1 cellular context compared by ENCODE assay signal in the genomic region with DNA sequence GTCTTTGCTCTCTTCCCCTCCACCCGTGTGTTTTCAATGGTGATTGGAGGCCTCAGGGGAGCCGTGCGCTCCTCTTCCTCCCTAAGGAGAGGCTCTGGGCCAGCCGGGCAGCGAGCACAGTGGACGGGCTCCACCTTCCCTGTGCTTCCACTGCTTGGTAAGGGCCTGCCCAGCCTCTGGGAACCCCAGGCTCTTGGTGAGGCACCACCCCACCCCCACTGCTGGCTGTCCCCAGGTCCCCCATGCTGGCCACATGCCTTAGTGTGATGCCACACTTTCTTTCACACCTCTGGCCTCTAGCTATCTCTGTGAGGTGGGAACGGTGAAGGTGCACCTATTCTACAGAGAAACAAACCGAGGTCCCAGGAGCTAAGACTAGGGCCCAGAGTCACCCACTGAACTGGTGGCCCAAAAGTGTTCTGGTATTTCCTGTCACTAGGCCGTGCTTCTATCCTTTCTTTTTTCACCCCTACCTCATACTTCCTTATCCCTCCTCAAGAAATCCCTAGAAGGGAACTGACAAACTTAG.
TF ChIP-seq lines count a peak whose summit lies in the region.

No MANE protein-coding gene starts in this region.

TF ChIP-seq in K562, 482 proteins besides CTCF, POLR2A, EP300 and RAD21 (continues in another document):
- TF ChIP-seq PYGO2 (tag; IDR thresholded peaks at IDR 0.05) (peak; percentile 27; the same call in 1 of the 2 replicates), ZNF717 (CRISPR knock-in tag; IDR thresholded peaks at IDR 0.05) (0 out of 2 replicates have a peak, but pooled peaks have one; percentile 6), ZNF431 (CRISPR knock-in tag; IDR thresholded peaks at IDR 0.05) (no peak), MGA (IDR thresholded peaks at IDR 0.05) (peak; percentile 25), RBFOX2 (IDR thresholded peaks at IDR 0.05; ENCODE audit: low read depth, low read length) (peak; percentile 48; the same call in 1 of the 2 replicates), SMARCA5 (IDR thresholded peaks at IDR 0.05) (0 out of 2 replicates have a peak, but pooled peaks have one; percentile 71), ETV5 (CRISPR knock-in tag; IDR thresholded peaks at IDR 0.05; ENCODE audit: low read depth) (no peak), ZNF512 (tag; IDR thresholded peaks at IDR 0.05) (no peak), ZNF449 (CRISPR knock-in tag; IDR thresholded peaks at IDR 0.05) (0 out of 2 replicates have a peak, but pooled peaks have one; percentile 10), ZNF583 (CRISPR knock-in tag; IDR thresholded peaks at IDR 0.05) (peak; percentile 33; the same call in 1 of the 2 replicates), TSHZ1 (CRISPR knock-in tag; IDR thresholded peaks at IDR 0.05) (peak; percentile 75; the same call in 1 of the 2 replicates), SIN3A (IDR thresholded peaks at IDR 0.05; ENCODE audit: borderline replicate concordance in 2 of 2, control insufficient read depth in 1 of 2, low read depth in 2 of 2, low read length in 2 of 2) (no peak), GTF2A2 (tag; IDR thresholded peaks at IDR 0.05) (peak; percentile 70; the same call in 1 of the 2 replicates), ATF4 (CRISPR knock-in tag; IDR thresholded peaks at IDR 0.05) (no peak), USF1 (CRISPR knock-in tag; IDR thresholded peaks at IDR 0.05) (peak; percentile 7; the same call in 1 of the 2 replicates), NFRKB (IDR thresholded peaks at IDR 0.05; ENCODE audit: low read depth) (0 out of 2 replicates have a peak, but pooled peaks have one; percentile 86), SMAD4 (CRISPR knock-in tag; conservative IDR thresholded peaks at IDR 0.05) (no peak), ETV1 (tag; conservative IDR thresholded peaks at IDR 0.05; ENCODE audit: low read depth) (0 out of 2 replicates have a peak, but pooled peaks have one; percentile 18), DMBX1 (CRISPR knock-in tag; IDR thresholded peaks at IDR 0.05; ENCODE audit: borderline replicate concordance) (peak; percentile 26), IFI16 (CRISPR knock-in tag; IDR thresholded peaks at IDR 0.05) (0 out of 2 replicates have a peak, but pooled peaks have one; percentile 34), ZNF79 (CRISPR knock-in tag; IDR thresholded peaks at IDR 0.05; ENCODE audit: low read depth) (peak; percentile 67; the same call in 1 of the 2 replicates), ZNF395 (CRISPR knock-in tag; IDR thresholded peaks at IDR 0.05) (peak; percentile 78; the same call in 1 of the 2 replicates)
- TF ChIP-seq, protein P1, sequence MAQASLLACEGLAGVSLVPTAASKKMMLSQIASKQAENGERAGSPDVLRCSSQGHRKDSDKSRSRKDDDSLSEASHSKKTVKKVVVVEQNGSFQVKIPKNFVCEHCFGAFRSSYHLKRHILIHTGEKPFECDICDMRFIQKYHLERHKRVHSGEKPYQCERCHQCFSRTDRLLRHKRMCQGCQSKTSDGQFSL (CRISPR knock-in tag; IDR thresholded peaks at IDR 0.05) = no peak
- TF ChIP-seq, protein P1 (tag; IDR thresholded peaks at IDR 0.05) = peak in 1 of 2 experiments; percentile 48; a peak in 1 of 4 replicates
